ENCODE assay signal across 1 cellular context in the genomic region with DNA sequence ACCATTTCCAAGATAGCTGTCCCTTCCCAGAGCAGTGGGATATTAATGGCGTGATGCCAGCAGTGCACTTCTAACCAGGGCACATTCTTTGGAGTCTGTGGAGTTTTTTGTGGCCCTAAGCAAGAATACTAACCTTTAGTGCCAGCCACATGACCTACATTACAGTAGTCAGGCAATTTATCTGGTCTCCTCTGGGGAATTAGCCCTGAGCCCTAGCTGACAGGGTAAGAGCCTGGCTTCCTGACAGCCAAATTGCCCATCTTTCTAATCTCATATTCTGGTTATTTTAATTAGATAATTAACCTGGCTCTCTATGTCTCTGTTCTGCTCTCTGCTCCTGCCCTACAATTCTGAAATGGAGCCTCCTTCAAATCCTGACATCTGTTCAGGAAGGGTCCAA.
A peak's percentile ranks its signal among the peaks of the same experiment; 100 is the strongest.
TF ChIP-seq lines count a peak whose summit lies in the region.

No MANE protein-coding gene starts in this region.

TF ChIP-seq in SK-N-SH, 30 proteins besides CTCF, POLR2A, EP300 and RAD21 (continued from another document):
- TF ChIP-seq FOXM1 (IDR thresholded peaks at IDR 0.05; ENCODE audit: low read depth) (no peak), RFX5 (IDR thresholded peaks at IDR 0.05; ENCODE audit: low read length) (peak; percentile 56; the same call in 1 of the 2 replicates), POLR2AphosphoS5 (IDR thresholded peaks at IDR 0.05; ENCODE audit: low read depth, low read length) (0 out of 2 replicates have a peak, but pooled peaks have one; percentile 21), EZH2phosphoT487 (IDR thresholded peaks at IDR 0.05; ENCODE audit: borderline replicate concordance, low read depth) (no peak), YY1 (IDR thresholded peaks at IDR 0.05; ENCODE audit: low read depth) (no peak), TCF12 (IDR thresholded peaks at IDR 0.05) (0 out of 2 replicates have a peak, but pooled peaks have one; percentile 8), CHD2 (IDR thresholded peaks at IDR 0.05; ENCODE audit: low read length, partially characterized antibody) (peak; percentile 53), TAF1 (IDR thresholded peaks at IDR 0.05; ENCODE audit: borderline replicate concordance, low read depth, low read length) (no peak), ELF1 (IDR thresholded peaks at IDR 0.05) (no peak), RXRA (IDR thresholded peaks at IDR 0.05; ENCODE audit: borderline replicate concordance, low read depth) (no peak), JUND (IDR thresholded peaks at IDR 0.05) (no peak)
- TF ChIP-seq, protein P1, sequence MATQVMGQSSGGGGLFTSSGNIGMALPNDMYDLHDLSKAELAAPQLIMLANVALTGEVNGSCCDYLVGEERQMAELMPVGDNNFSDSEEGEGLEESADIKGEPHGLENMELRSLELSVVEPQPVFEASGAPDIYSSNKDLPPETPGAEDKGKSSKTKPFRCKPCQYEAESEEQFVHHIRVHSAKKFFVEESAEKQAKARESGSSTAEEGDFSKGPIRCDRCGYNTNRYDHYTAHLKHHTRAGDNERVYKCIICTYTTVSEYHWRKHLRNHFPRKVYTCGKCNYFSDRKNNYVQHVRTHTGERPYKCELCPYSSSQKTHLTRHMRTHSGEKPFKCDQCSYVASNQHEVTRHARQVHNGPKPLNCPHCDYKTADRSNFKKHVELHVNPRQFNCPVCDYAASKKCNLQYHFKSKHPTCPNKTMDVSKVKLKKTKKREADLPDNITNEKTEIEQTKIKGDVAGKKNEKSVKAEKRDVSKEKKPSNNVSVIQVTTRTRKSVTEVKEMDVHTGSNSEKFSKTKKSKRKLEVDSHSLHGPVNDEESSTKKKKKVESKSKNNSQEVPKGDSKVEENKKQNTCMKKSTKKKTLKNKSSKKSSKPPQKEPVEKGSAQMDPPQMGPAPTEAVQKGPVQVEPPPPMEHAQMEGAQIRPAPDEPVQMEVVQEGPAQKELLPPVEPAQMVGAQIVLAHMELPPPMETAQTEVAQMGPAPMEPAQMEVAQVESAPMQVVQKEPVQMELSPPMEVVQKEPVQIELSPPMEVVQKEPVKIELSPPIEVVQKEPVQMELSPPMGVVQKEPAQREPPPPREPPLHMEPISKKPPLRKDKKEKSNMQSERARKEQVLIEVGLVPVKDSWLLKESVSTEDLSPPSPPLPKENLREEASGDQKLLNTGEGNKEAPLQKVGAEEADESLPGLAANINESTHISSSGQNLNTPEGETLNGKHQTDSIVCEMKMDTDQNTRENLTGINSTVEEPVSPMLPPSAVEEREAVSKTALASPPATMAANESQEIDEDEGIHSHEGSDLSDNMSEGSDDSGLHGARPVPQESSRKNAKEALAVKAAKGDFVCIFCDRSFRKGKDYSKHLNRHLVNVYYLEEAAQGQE (IDR thresholded peaks at IDR 0.05; ENCODE audit: low read depth, low read length) = no peak
- TF ChIP-seq, protein P2, sequence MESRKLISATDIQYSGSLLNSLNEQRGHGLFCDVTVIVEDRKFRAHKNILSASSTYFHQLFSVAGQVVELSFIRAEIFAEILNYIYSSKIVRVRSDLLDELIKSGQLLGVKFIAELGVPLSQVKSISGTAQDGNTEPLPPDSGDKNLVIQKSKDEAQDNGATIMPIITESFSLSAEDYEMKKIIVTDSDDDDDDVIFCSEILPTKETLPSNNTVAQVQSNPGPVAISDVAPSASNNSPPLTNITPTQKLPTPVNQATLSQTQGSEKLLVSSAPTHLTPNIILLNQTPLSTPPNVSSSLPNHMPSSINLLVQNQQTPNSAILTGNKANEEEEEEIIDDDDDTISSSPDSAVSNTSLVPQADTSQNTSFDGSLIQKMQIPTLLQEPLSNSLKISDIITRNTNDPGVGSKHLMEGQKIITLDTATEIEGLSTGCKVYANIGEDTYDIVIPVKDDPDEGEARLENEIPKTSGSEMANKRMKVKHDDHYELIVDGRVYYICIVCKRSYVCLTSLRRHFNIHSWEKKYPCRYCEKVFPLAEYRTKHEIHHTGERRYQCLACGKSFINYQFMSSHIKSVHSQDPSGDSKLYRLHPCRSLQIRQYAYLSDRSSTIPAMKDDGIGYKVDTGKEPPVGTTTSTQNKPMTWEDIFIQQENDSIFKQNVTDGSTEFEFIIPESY (IDR thresholded peaks at IDR 0.05; ENCODE audit: borderline replicate concordance, low read depth) = no peak
- TF ChIP-seq, protein P3, sequence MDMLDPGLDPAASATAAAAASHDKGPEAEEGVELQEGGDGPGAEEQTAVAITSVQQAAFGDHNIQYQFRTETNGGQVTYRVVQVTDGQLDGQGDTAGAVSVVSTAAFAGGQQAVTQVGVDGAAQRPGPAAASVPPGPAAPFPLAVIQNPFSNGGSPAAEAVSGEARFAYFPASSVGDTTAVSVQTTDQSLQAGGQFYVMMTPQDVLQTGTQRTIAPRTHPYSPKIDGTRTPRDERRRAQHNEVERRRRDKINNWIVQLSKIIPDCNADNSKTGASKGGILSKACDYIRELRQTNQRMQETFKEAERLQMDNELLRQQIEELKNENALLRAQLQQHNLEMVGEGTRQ (IDR thresholded peaks at IDR 0.05; ENCODE audit: borderline replicate concordance, low read depth, low read length) = no peak
